In the genomic region with DNA sequence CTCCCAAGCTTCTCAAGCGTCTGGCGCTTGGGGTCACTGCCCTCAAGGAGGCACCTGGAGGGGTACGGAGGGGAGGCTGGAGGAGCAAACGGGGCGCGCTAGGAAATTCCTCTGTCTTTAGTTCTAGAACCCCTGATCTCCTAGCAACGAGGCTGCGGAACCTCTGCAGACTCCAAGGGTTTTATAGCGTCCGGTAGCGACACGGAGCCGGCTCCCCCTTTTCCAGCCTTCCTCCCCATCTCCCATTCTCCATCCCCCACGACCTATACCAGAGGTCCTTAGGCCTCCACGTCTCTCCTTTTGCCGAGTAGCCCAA, we compare ENCODE assay signal across 8 cellular contexts. TPM values are rescaled to one million over a fixed set of nuclear protein-coding genes. Genes with fewer than 3 reads are reported as not detected.
DNase-seq lines count a peak whose midpoint lies in the region; ATAC-seq and TF ChIP-seq lines count a peak whose summit lies in the region.

No MANE protein-coding gene starts in this region.

- TF ChIP-seq POLR2A in esophagus muscularis mucosa (IDR thresholded peaks at IDR 0.05; ENCODE audit: low read depth) (no peak), sigmoid colon (IDR thresholded peaks at IDR 0.05) (no peak)

- H3K36me3 ChIP-seq in GM23248 (ENCODE audit: low read depth) (no peaks in the 10 kb centered on the region), SJSA1 (peaks cover 29% of the 10 kb centered on the region), esophagus muscularis mucosa (peaks cover 17 to 28% (median 27%) of the 10 kb centered on the region in 4 donors), sigmoid colon (peaks cover 4 to 29% (median 24%) of the 10 kb centered on the region in 4 donors)

- H3K4me1 ChIP-seq in GM23248 (ENCODE audit: insufficient read depth): peaks cover 8% of the 10 kb centered on the region
- H3K4me1 ChIP-seq in SJSA1 (replicated peaks): peaks cover 9% of the 10 kb centered on the region; the same call in 1 of the 2 replicates
- H3K4me1 ChIP-seq in esophagus muscularis mucosa: peaks cover 17 to 29% (median 26%) of the 10 kb centered on the region in 4 donors
- peaks cover 0 to 23% (median 21%) of the 10 kb centered on the region in 4 donors for H3K4me1 ChIP-seq in sigmoid colon

- intact Hi-C loops in esophagus muscularis mucosa (cut with DNase I) (loop anchor here (10.0 kb wide), 1 partner anchor 141 kb away; no protein-coding TSS in a partner anchor), sigmoid colon (cut with DNase I) (no loop called here)

- H3K27ac ChIP-seq in GM23248 (no peak overlapping the region), SJSA1 (no peak overlapping the region), esophagus muscularis mucosa (replicated peaks in 1 of 4) (peak overlapping the region; percentile 85 to 94 (median 86)), sigmoid colon (peak overlapping the region; percentile 90 to 94 (median 92))

- DNase-seq in GM23248: no peak
- no peak for DNase-seq in SJSA1 (ENCODE audit: low read depth in 1 of 2, low spot score in 2 of 2)
- no peak for DNase-seq in esophagus muscularis mucosa (ENCODE audit: extremely low spot score)
- no peak for DNase-seq in sigmoid colon
- DNase-seq in NCI-H1436 treated with DMSO at 0.1 percent for 48 hours (lab: John Stamatoyannopoulos, UW): no peak
- no peak for DNase-seq in GM19238 (ENCODE audit: insufficient read length, low spot score)

- peak overlapping the region; percentile 85 for H3K4me2 ChIP-seq in GM23248 (ENCODE audit: unreplicated experiment)

- in situ Hi-C loops in GM23248 (cut with MboI): no loop called here

- 19 to 41% methylated on average over 10 to 16 of the region's 16 CpGs for WGBS in GM23248 (ENCODE audit: low coverage in 1 of 2, low lambda C conversion rate in 2 of 2, missing lambda C conversion rate in 2 of 2), 2 experiments
- 39% methylated on average over 15 of the region's 16 CpGs for WGBS in esophagus muscularis mucosa
- WGBS in sigmoid colon, 2 donors: 33 to 37% methylated on average over 16 of the region's 16 CpGs

- no peak for TF ChIP-seq EP300 in esophagus muscularis mucosa (IDR thresholded peaks at IDR 0.05)
- TF ChIP-seq EP300 in sigmoid colon (IDR thresholded peaks at IDR 0.05): no peak

- TF ChIP-seq CTCF in esophagus muscularis mucosa (IDR thresholded peaks at IDR 0.05): peak in 1 of 3 experiments; percentile 2
- no peak for TF ChIP-seq CTCF in sigmoid colon (IDR thresholded peaks at IDR 0.05)

- ATAC-seq in GM18519 (IDR thresholded peaks at IDR 0.05; ENCODE audit: low FRiP score, unreplicated experiment) (no peak), GM18861 (IDR thresholded peaks at IDR 0.05; ENCODE audit: unreplicated experiment) (no peak)

- H3K27me3 ChIP-seq in GM23248 (replicated peaks; ENCODE audit: insufficient read depth) (no peaks in the 10 kb centered on the region), SJSA1 (replicated peaks) (no peaks in the 10 kb centered on the region), esophagus muscularis mucosa (no peaks in the 10 kb centered on the region), sigmoid colon (no peaks in the 10 kb centered on the region)

- peaks cover 2% of the 10 kb centered on the region; the same call in 1 of the 2 replicates for H3F3A ChIP-seq in GM23248 (ENCODE audit: insufficient read depth)

- peak overlapping the region; percentile 80 for H3K4me3 ChIP-seq in GM23248
- H3K4me3 ChIP-seq in SJSA1: peak overlapping the region; percentile 70
- H3K4me3 ChIP-seq in esophagus muscularis mucosa: peak overlapping the region; percentile 67 to 99 (median 78)
- peak overlapping the region in 3 of 4 donors; percentile 94 to 98 (median 96) for H3K4me3 ChIP-seq in sigmoid colon

- H3K9ac ChIP-seq in GM23248: peak overlapping the region; percentile 85

- H3K9me3 ChIP-seq in GM23248 (ENCODE audit: low read depth) (no peaks in the 10 kb centered on the region), SJSA1 (replicated peaks) (no peaks in the 10 kb centered on the region), esophagus muscularis mucosa (no peaks in the 10 kb centered on the region), sigmoid colon (no peaks in the 10 kb centered on the region)

- peak overlapping the region; percentile 77 for H2AFZ ChIP-seq in GM23248

- peaks cover 28% of the 10 kb centered on the region for H3K79me2 ChIP-seq in GM23248 (ENCODE audit: insufficient read depth)

- H4K20me1 ChIP-seq in GM23248 (ENCODE audit: insufficient read depth): no peaks in the 10 kb centered on the region

- H3K9me2 ChIP-seq in GM23248 (ENCODE audit: insufficient read depth): no peaks in the 10 kb centered on the region

RNA-seq across cellular contexts. Expression of gene CDIPT, which starts 0.6 kb away (rescaled TPM):
- 161 and 181 TPM in 2 replicates for total RNA-seq in GM23248 (2014; rRNA removed; shearing (Covaris generic))
- 126 and 128 TPM in 2 replicates for polyA plus RNA-seq in GM23248 (2016; fragmentation: Nextera tagmentation; extraction: Ambion mirVana)
- 59.9 and 71.6 TPM in 2 replicates for total RNA-seq in SJSA1 (2014; rRNA removed; shearing (Covaris generic))
- total RNA-seq in esophagus muscularis mucosa: 100 to 1,000 TPM; 105 to 178 (median 141) TPM
- total RNA-seq in sigmoid colon: 100 to 1,000 TPM; 107 to 120 (median 111) TPM
- polyA plus RNA-seq in sigmoid colon: 10 to 100 TPM; 39.8 to 76.2 (median 51.1) TPM

RNA-seq across cellular contexts. Expression of gene SEZ6L2, which starts 35.7 kb away (rescaled TPM):
- total RNA-seq in GM23248 (2014; rRNA removed; shearing (Covaris generic)): 30.7 and 34.7 TPM in 2 replicates
- polyA plus RNA-seq in GM23248 (2016; fragmentation: Nextera tagmentation; extraction: Ambion mirVana): 6.9 and 7.3 TPM in 2 replicates
- 13.2 and 13.8 TPM in 2 replicates for total RNA-seq in SJSA1 (2014; rRNA removed; shearing (Covaris generic))
- total RNA-seq in esophagus muscularis mucosa: 1 to 10 TPM in 2 of 4 donors, under 1 TPM in 2; 0.84 to 7.9 (median 1.0) TPM
- 1 to 10 TPM in 3 of 4 donors, under 1 TPM in 1; 0.66 to 9.1 (median 1.4) TPM for total RNA-seq in sigmoid colon
- polyA plus RNA-seq in sigmoid colon: 1 to 10 TPM in 2 of 3 donors, under 1 TPM in 1; 0.60 to 6.2 (median 1.6) TPM

RNA-seq across cellular contexts. Expression of gene ASPHD1, which starts 36.7 kb away (rescaled TPM):
- total RNA-seq in GM23248 (2014; rRNA removed; shearing (Covaris generic)): 6.9 and 18.7 TPM in 2 replicates
- polyA plus RNA-seq in GM23248 (2016; fragmentation: Nextera tagmentation; extraction: Ambion mirVana) (18.5 and 19.3 TPM in 2 replicates), sigmoid colon (1 to 10 TPM; 2.4 to 3.4 (median 3.2) TPM)
- 3.7 and 8.8 TPM in 2 replicates for total RNA-seq in SJSA1 (2014; rRNA removed; shearing (Covaris generic))
- total RNA-seq in esophagus muscularis mucosa (under 1 TPM in 1 of 4 donors, not detected in 3; 0.33 TPM), sigmoid colon (1 to 10 TPM in 2 of 4 donors, under 1 TPM in 1, not detected in 1; 0.95 to 2.2 (median 2.1) TPM)

RNA-seq across cellular contexts. Expression of gene MVP, which starts 43.4 kb away (rescaled TPM):
- 272 and 296 TPM in 2 replicates for total RNA-seq in GM23248 (2014; rRNA removed; shearing (Covaris generic))
- polyA plus RNA-seq in GM23248 (2016; fragmentation: Nextera tagmentation; extraction: Ambion mirVana): 230 and 235 TPM in 2 replicates
- total RNA-seq in SJSA1 (2014; rRNA removed; shearing (Covaris generic)): 138 and 149 TPM in 2 replicates
- 100 to 1,000 TPM; 101 to 156 (median 123) TPM for total RNA-seq in esophagus muscularis mucosa
- 10 to 100 TPM; 62.3 to 94.5 (median 68.6) TPM for total RNA-seq in sigmoid colon
- polyA plus RNA-seq in sigmoid colon: 100 to 1,000 TPM; 201 to 368 (median 265) TPM

RNA-seq across cellular contexts. Expression of gene PAGR1, which starts 47.7 kb away (rescaled TPM):
- total RNA-seq in GM23248 (2014; rRNA removed; shearing (Covaris generic)): 23.6 and 30.6 TPM in 2 replicates
- polyA plus RNA-seq in GM23248 (2016; fragmentation: Nextera tagmentation; extraction: Ambion mirVana) (17.5 and 19.3 TPM in 2 replicates), sigmoid colon (10 to 100 TPM; 20.4 to 36.6 (median 29.1) TPM)
- 39.3 and 66.0 TPM in 2 replicates for total RNA-seq in SJSA1 (2014; rRNA removed; shearing (Covaris generic))
- total RNA-seq in esophagus muscularis mucosa (10 to 100 TPM; 20.9 to 26.9 (median 26.5) TPM), sigmoid colon (10 to 100 TPM; 18.5 to 29.9 (median 25.7) TPM)

Comparison
In these comparisons a context has a peak if more than half of its experiments do, and no peak if none do; other contexts are left out.
1. H3K27ac ChIP-seq: peak in esophagus muscularis mucosa (4 of 4) and sigmoid colon (4 of 4); none in GM23248 (single experiment) and SJSA1 (single experiment).
2. Peak in every context shown above with its lines, with median percentiles within 50 percentile points of each other: H3K4me3 ChIP-seq.